24 cellular contexts compared by ENCODE assay signal in the genomic region with DNA sequence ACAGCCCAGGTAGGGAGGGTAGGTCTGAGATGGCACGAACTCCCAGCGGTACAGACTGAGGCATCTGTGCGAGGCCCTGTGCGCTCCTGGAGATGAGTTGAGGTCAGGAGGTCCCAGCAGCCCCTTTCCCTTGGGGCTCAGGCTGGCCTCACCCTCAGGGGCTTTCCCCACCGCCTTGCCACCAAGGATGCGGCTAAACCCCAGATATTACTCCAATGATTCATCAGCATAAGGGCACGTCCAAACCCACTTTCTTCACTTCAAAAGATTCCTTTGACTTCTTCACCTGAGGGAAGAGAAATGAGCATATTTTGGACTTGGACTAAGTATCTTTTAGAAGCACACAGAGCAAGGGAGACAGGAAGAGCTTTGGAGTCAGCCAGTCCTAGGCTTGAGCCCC. TPM values are rescaled to one million over a fixed set of nuclear protein-coding genes. Genes with fewer than 3 reads are reported as not detected.
"Had no signal": no experiment of that assay in that cellular context is flagged by ENCODE, and none has a peak within 500 bp of the region (broad histone marks: within the 10 kb centered on the region; RNA-seq: fewer than 3 reads in every experiment).

No MANE protein-coding gene starts in this region.

- H3K9me3 Mint-ChIP-seq: activated CD4-positive, alpha-beta T cell treated with anti-CD3 and anti-CD28 coated beads, Interleukin-2, amount 10 ng/mL, durations not matched to agents 7 days and 5 days; activated naive CD8-positive, alpha-beta T cell treated with anti-CD3 and anti-CD28 coated beads, Interleukin-2, amount 10 ng/mL, durations not matched to agents 7 days and 5 days; activated T-cell treated with anti-CD3 and anti-CD28 coated beads, Interleukin-2, amount 50 U/mL, for 4 hours; activated T-helper 2 cell treated with anti-CD3 and anti-CD28 coated beads, Interferon-gamma antibody, Interleukin-2, Interleukin-4, amounts not matched to agents 10 μg/mL and 5 μg/mL and 100 μg/mL, durations not matched to agents 14 hours and 24 hours and 36 hours; immature natural killer cell; natural killer cell treated with Interleukin-12 subunit alpha and Interleukin-12 subunit beta and Interleukin-15 and Interleukin-18, amount 100 ng/mL, for 72 hours had no signal

- ATAC-seq: activated T-cell treated with anti-CD3 and anti-CD28 coated beads, Interleukin-2, amount 50 U/mL, for 4 hours; natural killer cell treated with Interleukin-12 subunit alpha and Interleukin-12 subunit beta and Interleukin-15 and Interleukin-18, amount 100 ng/mL, for 72 hours had no signal

- DNase-seq: activated CD4-positive, alpha-beta T cell treated with anti-CD3 and anti-CD28 coated beads, Interleukin-2, amount 10 ng/mL, durations not matched to agents 7 days and 5 days; activated CD4-positive, CD25-positive, alpha-beta regulatory T cell treated with anti-CD3 and anti-CD28 coated beads, Interleukin-2, amount 50 U/mL, for 72 hours; activated naive CD4-positive, alpha-beta T cell treated with Interleukin-2 at 50 U/mL for 16 hours; activated naive CD8-positive, alpha-beta T cell treated with anti-CD3 and anti-CD28 coated beads, Interleukin-2, amount 10 ng/mL, durations not matched to agents 7 days and 5 days; activated T-cell treated with anti-CD3 and anti-CD28 coated beads, Interleukin-2, amount 50 U/mL, for 4 hours; amygdala; erythroblast; foreskin fibroblast; immature natural killer cell; kidney glomerular epithelial cell; left ventricle myocardium inferior; midbrain; stimulated activated CD4-positive, alpha-beta T cell treated with anti-CD3 and anti-CD28 coated beads, Interleukin-2, amount 100 ng/mL, for 48 hours; stimulated activated CD8-positive, alpha-beta memory T cell treated with anti-CD3 and anti-CD28 coated beads, Interleukin-4, amount 100 ng/mL, for 48 hours; stimulated activated naive CD4-positive, alpha-beta T cell treated with Interleukin-2 at 50 U/mL for 16 hours; T-helper 1 cell; WERI-Rb-1 had no signal

- H3K27me3 ChIP-seq: cardiac muscle cell, hepatocyte, tibial nerve had no signal

- H3K27me3 Mint-ChIP-seq: activated CD4-positive, alpha-beta T cell treated with anti-CD3 and anti-CD28 coated beads, Interleukin-2, amount 10 ng/mL, durations not matched to agents 7 days and 5 days; activated naive CD8-positive, alpha-beta T cell treated with anti-CD3 and anti-CD28 coated beads, Interleukin-2, amount 10 ng/mL, durations not matched to agents 7 days and 5 days; natural killer cell treated with Interleukin-12 subunit alpha and Interleukin-12 subunit beta and Interleukin-15 and Interleukin-18, amount 100 ng/mL, for 72 hours; progenitor cell of endocrine pancreas had no signal

- H3K27ac Mint-ChIP-seq: activated CD4-positive, alpha-beta T cell treated with anti-CD3 and anti-CD28 coated beads, Interleukin-2, amount 10 ng/mL, durations not matched to agents 7 days and 5 days; activated naive CD8-positive, alpha-beta T cell treated with anti-CD3 and anti-CD28 coated beads, Interleukin-2, amount 10 ng/mL, durations not matched to agents 7 days and 5 days; activated T-helper 2 cell treated with anti-CD3 and anti-CD28 coated beads, Interferon-gamma antibody, Interleukin-2, Interleukin-4, amounts not matched to agents 10 μg/mL and 5 μg/mL and 100 μg/mL, durations not matched to agents 14 hours and 24 hours and 36 hours; natural killer cell treated with Interleukin-12 subunit alpha and Interleukin-12 subunit beta and Interleukin-15 and Interleukin-18, amount 100 ng/mL, for 72 hours; progenitor cell of endocrine pancreas had no signal

- H3K27ac ChIP-seq: cardiac muscle cell, hepatocyte, left ventricle myocardium inferior, tibial nerve, WERI-Rb-1 had no signal

- H3K4me3 Mint-ChIP-seq: activated CD4-positive, alpha-beta T cell treated with anti-CD3 and anti-CD28 coated beads, Interleukin-2, amount 10 ng/mL, durations not matched to agents 7 days and 5 days; activated naive CD8-positive, alpha-beta T cell treated with anti-CD3 and anti-CD28 coated beads, Interleukin-2, amount 10 ng/mL, durations not matched to agents 7 days and 5 days; activated T-cell treated with anti-CD3 and anti-CD28 coated beads, Interleukin-2, amount 50 U/mL, for 4 hours; immature natural killer cell; natural killer cell treated with Interleukin-12 subunit alpha and Interleukin-12 subunit beta and Interleukin-15 and Interleukin-18, amount 100 ng/mL, for 72 hours had no signal

- H3K4me1 ChIP-seq: left ventricle myocardium inferior, tibial nerve had no signal

RNA-seq across cellular contexts. Expression of a gene that starts 27.1 kb away (rescaled TPM):
- total RNA-seq: activated T-cell treated with anti-CD3 and anti-CD28 coated beads, Interleukin-2, amount 50 U/mL, for 4 hours; cardiac muscle cell; hepatocyte; left ventricle myocardium inferior; osteocyte; progenitor cell of endocrine pancreas had no signal
- polyA plus RNA-seq: cardiac muscle cell, immature natural killer cell had no signal
